10 cellular contexts compared by ENCODE assay signal in the genomic region with DNA sequence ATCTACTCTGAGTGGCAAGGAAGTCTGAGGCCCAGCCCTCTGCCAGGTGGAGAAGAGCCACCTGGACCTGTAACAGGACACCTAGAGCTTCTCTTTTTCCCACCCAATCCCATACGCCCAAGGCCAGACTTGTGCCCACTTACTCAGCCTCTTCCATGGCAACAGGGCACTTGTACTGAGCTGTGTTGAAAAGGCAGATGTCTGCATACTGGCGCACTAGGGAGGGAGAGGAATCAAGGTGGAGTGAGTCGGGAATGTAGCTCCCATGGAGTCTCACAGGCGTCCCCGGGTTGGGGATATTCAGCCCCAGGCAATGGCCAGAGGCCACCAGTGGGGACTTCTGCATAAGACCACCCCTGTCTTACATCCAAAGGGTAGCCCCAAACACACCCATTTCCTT. TPM values are rescaled to one million over a fixed set of nuclear protein-coding genes. Genes with fewer than 3 reads are reported as not detected.
A peak's percentile ranks its signal among the peaks of the same experiment; 100 is the strongest.
DNase-seq lines count a peak whose midpoint lies in the region; ATAC-seq, FAIRE-seq and TF ChIP-seq lines count a peak whose summit lies in the region.
"Had no signal": no experiment of that assay in that cellular context is flagged by ENCODE, and none has a peak within 500 bp of the region (broad histone marks: within the 10 kb centered on the region; RNA-seq: fewer than 3 reads in every experiment).

No MANE protein-coding gene starts in this region.

- CTCF ChIA-PET in activated naive CD4-positive, alpha-beta T cell treated with anti-CD3 and anti-CD28 coated beads, Interleukin-2, amount 10 ng/mL, durations not matched to agents 7 days and 5 days (lab: Charles Lee), result interaction anchor here (0.5 to 11.5 kb wide), 7 partner anchors 12 to 134 kb away, joined by 3 to 389 read pairs (median 8); no protein-coding TSS in a partner anchor

- TF ChIP-seq CTCF in endothelial cell (IDR thresholded peaks at IDR 0.05; ENCODE audit: unreplicated experiment) (no peak), upper lobe of left lung (IDR thresholded peaks at IDR 0.05) (no peak), D721Med (IDR thresholded peaks at IDR 0.05; ENCODE audit: insufficient read depth, missing control alignments) (no peak)

- no peaks in the 10 kb centered on the region for H3K9me3 Mint-ChIP-seq in activated naive CD4-positive, alpha-beta T cell treated with anti-CD3 and anti-CD28 coated beads, Interleukin-2, amount 10 ng/mL, durations not matched to agents 7 days and 5 days
- H3K9me3 Mint-ChIP-seq in endothelial cell (ENCODE audit: unreplicated experiment), result no peaks in the 10 kb centered on the region

- no peak overlapping the region for H3K4me3 ChIP-seq in upper lobe of left lung

- H3K4me1 Mint-ChIP-seq in activated naive CD4-positive, alpha-beta T cell treated with anti-CD3 and anti-CD28 coated beads, Interleukin-2, amount 10 ng/mL, durations not matched to agents 7 days and 5 days, result peaks cover 62% of the 10 kb centered on the region
- peaks cover 43% of the 10 kb centered on the region for H3K4me1 Mint-ChIP-seq in endothelial cell (ENCODE audit: unreplicated experiment)

- H3K27me3 Mint-ChIP-seq in activated naive CD4-positive, alpha-beta T cell treated with anti-CD3 and anti-CD28 coated beads, Interleukin-2, amount 10 ng/mL, durations not matched to agents 7 days and 5 days, result no peaks in the 10 kb centered on the region
- peaks cover 11% of the 10 kb centered on the region for H3K27me3 Mint-ChIP-seq in endothelial cell (ENCODE audit: unreplicated experiment)

- peaks cover 23 to 36% (median 34%) of the 10 kb centered on the region in 4 donors for H3K4me1 ChIP-seq in upper lobe of left lung

- WGBS in upper lobe of left lung, 2 donors, result 87 to 89% methylated on average over 5 of the region's 5 CpGs

- no peaks in the 10 kb centered on the region for H3K9me3 ChIP-seq in upper lobe of left lung

- H3K27ac ChIP-seq in upper lobe of left lung (peak overlapping the region; percentile 10 to 83 (median 56)), caudate nucleus (ENCODE audit: low read depth, low read length) (no peak overlapping the region)
- H3K27ac ChIP-seq: brain microvascular endothelial cell had no signal

- H3K36me3 Mint-ChIP-seq in activated naive CD4-positive, alpha-beta T cell treated with anti-CD3 and anti-CD28 coated beads, Interleukin-2, amount 10 ng/mL, durations not matched to agents 7 days and 5 days, result peaks cover 21% of the 10 kb centered on the region
- peaks cover 59% of the 10 kb centered on the region for H3K36me3 Mint-ChIP-seq in endothelial cell (ENCODE audit: low read depth, unreplicated experiment)

- H3K27me3 ChIP-seq in upper lobe of left lung, result no peaks in the 10 kb centered on the region
- H3K27me3 ChIP-seq: brain microvascular endothelial cell had no signal

- TF ChIP-seq POLR2A in upper lobe of left lung (IDR thresholded peaks at IDR 0.05), result no peak

- peaks cover 25 to 98% (median 73%) of the 10 kb centered on the region in 4 donors for H3K36me3 ChIP-seq in upper lobe of left lung
- H3K36me3 ChIP-seq: brain microvascular endothelial cell had no signal

- no peak overlapping the region for H3K4me3 Mint-ChIP-seq in activated naive CD4-positive, alpha-beta T cell treated with anti-CD3 and anti-CD28 coated beads, Interleukin-2, amount 10 ng/mL, durations not matched to agents 7 days and 5 days
- peak overlapping the region; percentile 39 for H3K4me3 Mint-ChIP-seq in endothelial cell (ENCODE audit: unreplicated experiment)

- ATAC-seq in upper lobe of left lung (ENCODE audit: low FRiP score in 2 of 2) (no peak), HG03354 (IDR thresholded peaks at IDR 0.05; ENCODE audit: poor library complexity, severe bottlenecking, unreplicated experiment) (no peak)

- no peak for FAIRE-seq in D721Med (lab: Jason Lieb, UNC)

- DNase-seq in activated naive CD4-positive, alpha-beta T cell treated with anti-CD3 and anti-CD28 coated beads, Interleukin-2, amount 10 ng/mL, durations not matched to agents 7 days and 5 days, result peak; percentile 11
- no peak for DNase-seq in activated naive CD4-positive, alpha-beta T cell (lab: John Stamatoyannopoulos, UW)
- DNase-seq in NCI-H524 (lab: John Stamatoyannopoulos, UW), result peak; percentile 93 to 98
- no peak for DNase-seq in endothelial cell (ENCODE audit: low spot score)
- DNase-seq in upper lobe of left lung, result peak in 1 of 2 donors; percentile 16
- no peak for DNase-seq in D721Med (ENCODE audit: insufficient read length, low spot score)
- no peak for DNase-seq in caudate nucleus (lab: John Stamatoyannopoulos, UW)
- DNase-seq: brain microvascular endothelial cell, foreskin melanocyte had no signal

- H3K27ac Mint-ChIP-seq in activated naive CD4-positive, alpha-beta T cell treated with anti-CD3 and anti-CD28 coated beads, Interleukin-2, amount 10 ng/mL, durations not matched to agents 7 days and 5 days, result peak overlapping the region; percentile 99
- H3K27ac Mint-ChIP-seq in endothelial cell (ENCODE audit: unreplicated experiment), result peak overlapping the region; percentile 85

- no peak for TF ChIP-seq EP300 in upper lobe of left lung (IDR thresholded peaks at IDR 0.05)

RNA-seq across cellular contexts. Expression of a gene that starts 36.1 kb away (rescaled TPM):
- total RNA-seq in endothelial cell (ENCODE audit: unreplicated experiment) (7.0 TPM), upper lobe of left lung (under 1 TPM in 4 of 6 donors, not detected in 2; 0.22 to 0.94 (median 0.70) TPM)

Comparison
In these comparisons a context has a peak if more than half of its experiments do, and no peak if none do; other contexts are left out.
1. DNase-seq: peak in activated naive CD4-positive, alpha-beta T cell treated with anti-CD3 and anti-CD28 coated beads, Interleukin-2, amount 10 ng/mL, durations not matched to agents 7 days and 5 days (single experiment) and NCI-H524 (2 of 2); none in activated naive CD4-positive, alpha-beta T cell (0 of 4), endothelial cell (single experiment), D721Med (single experiment) and caudate nucleus (0 of 61).